ENCODE assay signal across 2 cellular contexts in the genomic region with DNA sequence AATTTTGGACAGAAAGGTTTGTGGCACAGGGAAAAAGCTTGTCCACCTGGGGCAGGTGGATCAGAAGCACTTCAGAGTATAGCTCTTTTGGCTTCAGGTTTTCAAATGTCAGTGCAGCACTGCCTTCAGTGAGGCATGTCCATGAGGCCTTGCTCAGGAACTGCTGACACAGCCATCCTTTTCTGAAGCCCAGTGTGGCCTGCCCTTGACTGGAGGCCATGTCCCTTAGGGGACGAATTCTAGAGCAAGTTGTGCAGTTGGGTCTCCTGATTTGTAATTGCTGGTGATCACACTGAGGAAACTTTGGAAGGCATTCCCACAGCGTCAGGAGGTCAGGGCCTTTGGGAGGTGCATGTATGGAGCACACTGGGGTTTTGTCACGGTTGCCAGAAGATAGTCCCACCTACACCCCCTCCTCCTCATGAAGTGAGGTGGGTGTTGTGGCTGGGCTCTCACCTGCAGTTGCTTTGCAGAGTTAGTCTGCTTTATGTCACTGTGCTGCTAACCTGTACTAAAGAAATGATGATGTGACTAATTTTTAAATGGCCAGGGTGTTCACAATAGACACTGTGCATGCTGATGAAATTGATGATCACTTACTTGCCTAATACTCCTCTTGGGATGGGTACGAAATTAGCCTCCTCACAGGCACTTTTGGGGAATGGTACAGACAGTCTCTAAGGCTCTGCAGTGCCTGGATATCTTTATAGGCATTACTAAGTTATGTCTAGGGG.
TF ChIP-seq lines count a peak whose summit lies in the region.

No MANE protein-coding gene starts in this region.

TF ChIP-seq in IMR-90, 13 proteins besides CTCF, POLR2A, EP300 and RAD21:
- peak; percentile 22; the same call in 1 of the 2 replicates for TF ChIP-seq MAFK (IDR thresholded peaks at IDR 0.05; ENCODE audit: low read depth, low read length)
- TF ChIP-seq, protein P1, sequence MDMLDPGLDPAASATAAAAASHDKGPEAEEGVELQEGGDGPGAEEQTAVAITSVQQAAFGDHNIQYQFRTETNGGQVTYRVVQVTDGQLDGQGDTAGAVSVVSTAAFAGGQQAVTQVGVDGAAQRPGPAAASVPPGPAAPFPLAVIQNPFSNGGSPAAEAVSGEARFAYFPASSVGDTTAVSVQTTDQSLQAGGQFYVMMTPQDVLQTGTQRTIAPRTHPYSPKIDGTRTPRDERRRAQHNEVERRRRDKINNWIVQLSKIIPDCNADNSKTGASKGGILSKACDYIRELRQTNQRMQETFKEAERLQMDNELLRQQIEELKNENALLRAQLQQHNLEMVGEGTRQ (IDR thresholded peaks at IDR 0.05; ENCODE audit: low read depth, low read length), result no peak
TF ChIP-seq in IMR-90: peak in this region for 1.

TF ChIP-seq in HepG2, 621 proteins besides CTCF, POLR2A, EP300 and RAD21:
- TF ChIP-seq KLF12 (CRISPR knock-in tag; IDR thresholded peaks at IDR 0.05; ENCODE audit: borderline replicate concordance) (no peak), ZNF746 (CRISPR knock-in tag; IDR thresholded peaks at IDR 0.05) (no peak), HMG20B (CRISPR knock-in tag; conservative IDR thresholded peaks at IDR 0.05) (no peak), HHEX (CRISPR knock-in tag; IDR thresholded peaks at IDR 0.05) (no peak), MAFF (IDR thresholded peaks at IDR 0.05; ENCODE audit: low read depth, low read length) (peak; percentile 46; the same call in 1 of the 2 replicates), ZNF180 (CRISPR knock-in tag; IDR thresholded peaks at IDR 0.05; ENCODE audit: borderline replicate concordance, low read depth) (no peak), MAFK (conservative IDR thresholded peaks at IDR 0.05 in 1 of 2, IDR thresholded peaks at IDR 0.05 in 1 of 2; ENCODE audit: low read length in 2 of 2) (peak; percentile 52 to 55; a peak in 3 of 4 replicates), ZNF431 (CRISPR knock-in tag; IDR thresholded peaks at IDR 0.05; ENCODE audit: borderline replicate concordance, low read depth) (no peak), ZNF121 (CRISPR knock-in tag; IDR thresholded peaks at IDR 0.05) (no peak), ZNF296 (CRISPR knock-in tag; conservative IDR thresholded peaks at IDR 0.05) (no peak), ZNF572 (CRISPR knock-in tag; IDR thresholded peaks at IDR 0.05) (no peak)
- TF ChIP-seq, protein P2, sequence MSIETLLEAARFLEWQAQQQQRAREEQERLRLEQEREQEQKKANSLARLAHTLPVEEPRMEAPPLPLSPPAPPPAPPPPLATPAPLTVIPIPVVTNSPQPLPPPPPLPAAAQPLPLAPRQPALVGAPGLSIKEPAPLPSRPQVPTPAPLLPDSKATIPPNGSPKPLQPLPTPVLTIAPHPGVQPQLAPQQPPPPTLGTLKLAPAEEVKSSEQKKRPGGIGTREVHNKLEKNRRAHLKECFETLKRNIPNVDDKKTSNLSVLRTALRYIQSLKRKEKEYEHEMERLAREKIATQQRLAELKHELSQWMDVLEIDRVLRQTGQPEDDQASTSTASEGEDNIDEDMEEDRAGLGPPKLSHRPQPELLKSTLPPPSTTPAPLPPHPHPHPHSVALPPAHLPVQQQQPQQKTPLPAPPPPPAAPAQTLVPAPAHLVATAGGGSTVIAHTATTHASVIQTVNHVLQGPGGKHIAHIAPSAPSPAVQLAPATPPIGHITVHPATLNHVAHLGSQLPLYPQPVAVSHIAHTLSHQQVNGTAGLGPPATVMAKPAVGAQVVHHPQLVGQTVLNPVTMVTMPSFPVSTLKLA (IDR thresholded peaks at IDR 0.05), result no peak
- TF ChIP-seq, protein P3, sequence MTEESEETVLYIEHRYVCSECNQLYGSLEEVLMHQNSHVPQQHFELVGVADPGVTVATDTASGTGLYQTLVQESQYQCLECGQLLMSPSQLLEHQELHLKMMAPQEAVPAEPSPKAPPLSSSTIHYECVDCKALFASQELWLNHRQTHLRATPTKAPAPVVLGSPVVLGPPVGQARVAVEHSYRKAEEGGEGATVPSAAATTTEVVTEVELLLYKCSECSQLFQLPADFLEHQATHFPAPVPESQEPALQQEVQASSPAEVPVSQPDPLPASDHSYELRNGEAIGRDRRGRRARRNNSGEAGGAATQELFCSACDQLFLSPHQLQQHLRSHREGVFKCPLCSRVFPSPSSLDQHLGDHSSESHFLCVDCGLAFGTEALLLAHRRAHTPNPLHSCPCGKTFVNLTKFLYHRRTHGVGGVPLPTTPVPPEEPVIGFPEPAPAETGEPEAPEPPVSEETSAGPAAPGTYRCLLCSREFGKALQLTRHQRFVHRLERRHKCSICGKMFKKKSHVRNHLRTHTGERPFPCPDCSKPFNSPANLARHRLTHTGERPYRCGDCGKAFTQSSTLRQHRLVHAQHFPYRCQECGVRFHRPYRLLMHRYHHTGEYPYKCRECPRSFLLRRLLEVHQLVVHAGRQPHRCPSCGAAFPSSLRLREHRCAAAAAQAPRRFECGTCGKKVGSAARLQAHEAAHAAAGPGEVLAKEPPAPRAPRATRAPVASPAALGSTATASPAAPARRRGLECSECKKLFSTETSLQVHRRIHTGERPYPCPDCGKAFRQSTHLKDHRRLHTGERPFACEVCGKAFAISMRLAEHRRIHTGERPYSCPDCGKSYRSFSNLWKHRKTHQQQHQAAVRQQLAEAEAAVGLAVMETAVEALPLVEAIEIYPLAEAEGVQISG (CRISPR knock-in tag; IDR thresholded peaks at IDR 0.05), result no peak
- TF ChIP-seq, protein P4, sequence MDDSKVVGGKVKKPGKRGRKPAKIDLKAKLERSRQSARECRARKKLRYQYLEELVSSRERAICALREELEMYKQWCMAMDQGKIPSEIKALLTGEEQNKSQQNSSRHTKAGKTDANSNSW (CRISPR knock-in tag; IDR thresholded peaks at IDR 0.05; ENCODE audit: borderline replicate concordance), result no peak
